In the genomic region with DNA sequence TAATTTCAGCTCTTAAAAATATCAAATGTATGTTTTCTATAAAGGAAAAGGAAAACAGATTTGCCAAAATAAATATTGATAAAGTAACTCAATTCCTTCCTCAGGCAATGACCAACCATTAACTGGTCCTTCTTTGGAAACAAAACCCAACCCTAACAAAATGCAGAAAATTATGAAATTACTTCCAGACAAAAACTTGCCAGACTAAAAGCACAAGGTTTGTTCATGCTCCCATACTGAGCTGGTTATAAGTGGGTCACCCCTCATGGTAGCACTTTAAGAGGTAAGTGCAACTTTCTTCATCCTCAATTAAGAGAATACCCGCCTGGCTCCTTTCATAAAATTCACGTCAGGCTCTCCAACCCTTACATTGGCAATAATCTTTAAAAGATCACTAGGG, we compare ENCODE assay signal across 12 cellular contexts. TPM values are rescaled to one million over a fixed set of nuclear protein-coding genes. Genes with fewer than 3 reads are reported as not detected.
A peak's percentile ranks its signal among the peaks of the same experiment; 100 is the strongest.
DNase-seq lines count a peak whose midpoint lies in the region; ATAC-seq and TF ChIP-seq lines count a peak whose summit lies in the region.
"Had no signal": no experiment of that assay in that cellular context is flagged by ENCODE, and none has a peak within 500 bp of the region (broad histone marks: within the 10 kb centered on the region; RNA-seq: fewer than 3 reads in every experiment).

No MANE protein-coding gene starts in this region.

- no peak overlapping the region for H3K4me3 ChIP-seq in astrocyte of the spinal cord (ENCODE audit: low read depth, low read length)
- H3K4me3 ChIP-seq in hepatocyte: no peak overlapping the region
- H3K4me3 ChIP-seq: GM23338 had no signal

- WGBS in hepatocyte (ENCODE audit: low lambda C conversion rate, missing lambda C conversion rate): 84% methylated on average over 2 of the region's 2 CpGs

- DNase-seq in astrocyte of the spinal cord (ENCODE audit: low read depth, low spot score) (peak; percentile 8), progenitor cell of endocrine pancreas (ENCODE audit: low spot score, unreplicated experiment) (no peak), hepatocyte (ENCODE audit: low spot score) (no peak), DMS79 (lab: John Stamatoyannopoulos, UW) (no peak), left ventricle myocardium superior (no peak)
- no peak for DNase-seq in CD4-positive, alpha-beta T cell
- DNase-seq: anterior cingulate cortex, midbrain, substantia nigra had no signal

- H3K27ac ChIP-seq in hepatocyte: no peak overlapping the region
- H3K27ac ChIP-seq in CD4-positive, alpha-beta T cell (ENCODE audit: low read depth, low read length): no peak overlapping the region

- no peaks in the 10 kb centered on the region for H3K9me2 ChIP-seq in hepatocyte (replicated peaks; ENCODE audit: insufficient read depth)

- ATAC-seq in GM19395 (IDR thresholded peaks at IDR 0.05; ENCODE audit: unreplicated experiment) (peak; percentile 32), HG02885 (IDR thresholded peaks at IDR 0.05; ENCODE audit: poor library complexity, unreplicated experiment) (peak; percentile 21), left ventricle myocardium superior (no peak)
- no peak for ATAC-seq in CD4-positive, alpha-beta T cell (ENCODE audit: poor library complexity)
- ATAC-seq: GM23338 had no signal

- no peak overlapping the region for H2AFZ ChIP-seq in hepatocyte
- H2AFZ ChIP-seq: GM23338 had no signal

- no peaks in the 10 kb centered on the region for H3K36me3 ChIP-seq in hepatocyte (replicated peaks; ENCODE audit: insufficient read depth, low read depth)

- CTCF ChIA-PET in CD4-positive, alpha-beta T cell (lab: Charles Lee): no interaction called here

- no peaks in the 10 kb centered on the region for H3K27me3 ChIP-seq in hepatocyte
- H3K27me3 ChIP-seq in CD4-positive, alpha-beta T cell (ENCODE audit: control insufficient read depth, insufficient read depth, low read length): no peaks in the 10 kb centered on the region

- no peaks in the 10 kb centered on the region for H4K20me1 ChIP-seq in hepatocyte (ENCODE audit: insufficient read depth, poor library complexity, severe bottlenecking)

- no peak overlapping the region for H3K4me2 ChIP-seq in hepatocyte
- H3K4me2 ChIP-seq: GM23338 had no signal

- H3K9me3 Mint-ChIP-seq in progenitor cell of endocrine pancreas (ENCODE audit: low read depth): peaks cover 6% of the 10 kb centered on the region
- no peaks in the 10 kb centered on the region for H3K9me3 Mint-ChIP-seq in CD4-positive, alpha-beta T cell

- H3K4me1 Mint-ChIP-seq in progenitor cell of endocrine pancreas (ENCODE audit: low read depth): peaks cover 8% of the 10 kb centered on the region
- no peaks in the 10 kb centered on the region for H3K4me1 Mint-ChIP-seq in CD4-positive, alpha-beta T cell (ENCODE audit: low read depth)
- H3K4me1 Mint-ChIP-seq: GM23338 had no signal

- intact Hi-C loops in CD4-positive, alpha-beta T cell (cut with DNase I, micrococcal nuclease): no loop called here
- intact Hi-C loops in left ventricle myocardium superior (cut with micrococcal nuclease): no loop called here

- peak overlapping the region; percentile 42 for H3K27ac Mint-ChIP-seq in progenitor cell of endocrine pancreas
- no peak overlapping the region for H3K27ac Mint-ChIP-seq in CD4-positive, alpha-beta T cell
- H3K27ac Mint-ChIP-seq: GM23338 had no signal

- H3K4me1 ChIP-seq in hepatocyte (ENCODE audit: insufficient read depth): peaks cover 8% of the 10 kb centered on the region

- no peak overlapping the region for H3K4me3 Mint-ChIP-seq in progenitor cell of endocrine pancreas (ENCODE audit: low read depth)
- H3K4me3 Mint-ChIP-seq in CD4-positive, alpha-beta T cell: no peak overlapping the region
- H3K4me3 Mint-ChIP-seq: GM23338 had no signal

- POLR2A ChIA-PET in CD4-positive, alpha-beta T cell (lab: Charles Lee): no interaction called here

- TF ChIP-seq CTCF in astrocyte of the spinal cord (IDR thresholded peaks at IDR 0.05; ENCODE audit: low read depth, low read length) (no peak), progenitor cell of endocrine pancreas (IDR thresholded peaks at IDR 0.05; ENCODE audit: unreplicated experiment) (no peak), hepatocyte (IDR thresholded peaks at IDR 0.05; ENCODE audit: poor library complexity) (no peak)
- no peak for TF ChIP-seq CTCF in CD4-positive, alpha-beta T cell (IDR thresholded peaks at IDR 0.05)

- H3K27me3 Mint-ChIP-seq in progenitor cell of endocrine pancreas: no peaks in the 10 kb centered on the region
- no peaks in the 10 kb centered on the region for H3K27me3 Mint-ChIP-seq in CD4-positive, alpha-beta T cell

- peaks cover 49% of the 10 kb centered on the region for H3K36me3 Mint-ChIP-seq in progenitor cell of endocrine pancreas (ENCODE audit: insufficient read depth)
- peaks cover 78% of the 10 kb centered on the region for H3K36me3 Mint-ChIP-seq in CD4-positive, alpha-beta T cell (ENCODE audit: low read depth)

- in situ Hi-C loops in astrocyte of the spinal cord (cut with HindIII; ENCODE audit: low sequenced_read_pairs): no loop called here

- H3K79me2 ChIP-seq in hepatocyte: no peaks in the 10 kb centered on the region

- no peaks in the 10 kb centered on the region for H3K9me3 ChIP-seq in hepatocyte (ENCODE audit: low read depth)
- peaks cover 15% of the 10 kb centered on the region for H3K9me3 ChIP-seq in CD4-positive, alpha-beta T cell (ENCODE audit: control insufficient read depth, low read length)

RNA-seq across cellular contexts. Expression of gene TTC32, which starts 31.1 kb away (rescaled TPM):
- 13.2 and 15.6 TPM in 2 replicates for total RNA-seq in progenitor cell of endocrine pancreas
- 18.4 and 21.1 TPM in 2 replicates for total RNA-seq in hepatocyte
- 19.5 and 22.4 TPM in 2 replicates for polyA plus RNA-seq in hepatocyte
- 10 to 100 TPM; 53.1 to 54.2 TPM for total RNA-seq in CD4-positive, alpha-beta T cell
- total RNA-seq in left ventricle myocardium superior: 4.0 TPM

RNA-seq across cellular contexts. Expression of gene WDR35, which starts 57.0 kb away (rescaled TPM):
- total RNA-seq in progenitor cell of endocrine pancreas (16.5 and 17.0 TPM in 2 replicates), hepatocyte (4.6 TPM in 2 replicates), left ventricle myocardium superior (5.1 TPM)
- polyA plus RNA-seq in hepatocyte: 1.8 and 2.0 TPM in 2 replicates
- total RNA-seq in CD4-positive, alpha-beta T cell: 1 to 10 TPM; 2.8 to 3.2 TPM

Comparison
In these comparisons a context has a peak if more than half of its experiments do, and no peak if none do; other contexts are left out.
1. ATAC-seq: peak in GM19395 (single experiment) and HG02885 (single experiment); none in CD4-positive, alpha-beta T cell (single experiment) and left ventricle myocardium superior (single experiment).